Comparison of ENCODE assay signal across 8 cellular contexts in genomic region chr1:145280638-145281036, GRCh38. TPM values are rescaled to one million over a fixed set of nuclear protein-coding genes. Genes with fewer than 3 reads are reported as not detected.
DNase-seq lines count a peak whose midpoint lies in the region; ATAC-seq and TF ChIP-seq lines count a peak whose summit lies in the region.
"Not testable (repeated sequence)": the region's sequence is repeated elsewhere in the genome, so short reads cannot be mapped to it uniquely, and the experiment has no call there.

No MANE protein-coding gene starts in this region.

- peak; percentile 62 to 68 for ATAC-seq in CD4-positive, CD25-positive, alpha-beta regulatory T cell (ENCODE audit: low read depth in 2 of 2)
- peak; percentile 61 for ATAC-seq in GM21447 (IDR thresholded peaks at IDR 0.05; ENCODE audit: unreplicated experiment)
- peak; percentile 60 for ATAC-seq in HG03520 (IDR thresholded peaks at IDR 0.05; ENCODE audit: unreplicated experiment)

- H3K27ac ChIP-seq in CD4-positive, CD25-positive, alpha-beta regulatory T cell (ENCODE audit: insufficient read depth, low read length, poor library complexity, severe bottlenecking), result peak overlapping the region; percentile 70

- H3K4me1 ChIP-seq in CD4-positive, CD25-positive, alpha-beta regulatory T cell (ENCODE audit: control insufficient read depth, insufficient read depth, low read length, poor library complexity, severe bottlenecking), result not testable (repeated sequence)

- peak overlapping the region; percentile 87 for H3K4me3 ChIP-seq in CD4-positive, CD25-positive, alpha-beta regulatory T cell (ENCODE audit: low read depth, low read length)
- not testable (repeated sequence) for H3K4me3 ChIP-seq in lower leg skin (ENCODE audit: low read depth, poor library complexity, severe bottlenecking)

- H3K4me1 Mint-ChIP-seq in CD4-positive, CD25-positive, alpha-beta regulatory T cell, result not testable (repeated sequence)

- H3K9me3 Mint-ChIP-seq in CD4-positive, CD25-positive, alpha-beta regulatory T cell, result not testable (repeated sequence)

- H3K36me3 Mint-ChIP-seq in CD4-positive, CD25-positive, alpha-beta regulatory T cell, result not testable (repeated sequence)

- not testable (repeated sequence) for TF ChIP-seq POLR2A in lower leg skin (IDR thresholded peaks at IDR 0.05)

- DNase-seq in CD4-positive, CD25-positive, alpha-beta regulatory T cell, result peak in 2 of 3 donors; percentile 54 to 77
- peak; percentile 28 for DNase-seq in NCI-H748 treated with DMSO at 0.1 percent for 48 hours (lab: John Stamatoyannopoulos, UW)
- peak; percentile 74 for DNase-seq in activated CD4-positive, alpha-beta T cell treated with anti-CD3 and anti-CD28 coated beads for 48 hours
- DNase-seq in central memory CD4-positive, alpha-beta T cell, result peak; percentile 83
- peak; percentile 32 to 89 for DNase-seq in lower leg skin (ENCODE audit: low spot score in 2 of 2)
- DNase-seq in stimulated activated CD4-positive, alpha-beta T cell treated with anti-CD3 and anti-CD28 coated beads, Interleukin-2, amount 100 ng/mL, for 24 hours, result peak; percentile 56 to 67

- not testable (repeated sequence) for H3K27me3 ChIP-seq in CD4-positive, CD25-positive, alpha-beta regulatory T cell (ENCODE audit: control insufficient read depth, insufficient read depth, low read length)

- peak overlapping the region; percentile 93 to 96 (median 96) for H3K4me3 Mint-ChIP-seq in CD4-positive, CD25-positive, alpha-beta regulatory T cell

- intact Hi-C loops in lower leg skin (cut with DNase I; ENCODE audit: low total_unique reads), result not testable (repeated sequence)

- not testable (repeated sequence) for H3K9me3 ChIP-seq in CD4-positive, CD25-positive, alpha-beta regulatory T cell (ENCODE audit: control insufficient read depth in 2 of 2, low read length in 2 of 2)

- H3K27me3 Mint-ChIP-seq in CD4-positive, CD25-positive, alpha-beta regulatory T cell, result not testable (repeated sequence)

- WGBS in lower leg skin, 2 donors, result 0% methylated on average over 12 to 17 of the region's 24 CpGs

- peak overlapping the region; percentile 96 to 97 (median 97) for H3K27ac Mint-ChIP-seq in CD4-positive, CD25-positive, alpha-beta regulatory T cell

- H3K36me3 ChIP-seq in CD4-positive, CD25-positive, alpha-beta regulatory T cell (ENCODE audit: control insufficient read depth, insufficient read depth, low read length), result not testable (repeated sequence)

- TF ChIP-seq CTCF in lower leg skin (IDR thresholded peaks at IDR 0.05), result not testable (repeated sequence)

RNA-seq across cellular contexts. Expression of gene PPIAL4D, which starts 38.7 kb away (rescaled TPM):
- total RNA-seq in CD4-positive, CD25-positive, alpha-beta regulatory T cell, result not detected
- polyA plus RNA-seq in CD4-positive, CD25-positive, alpha-beta regulatory T cell, result not detected
- under 1 TPM in 1 of 4 donors, not detected in 3; 0.84 TPM for total RNA-seq in lower leg skin

Comparison
In these comparisons a context has a peak if more than half of its experiments do, and no peak if none do; other contexts are left out.
1. DNase-seq: peak in every context shown above with its lines; median percentile 83 in central memory CD4-positive, alpha-beta T cell; 74 in activated CD4-positive, alpha-beta T cell treated with anti-CD3 and anti-CD28 coated beads for 48 hours; 66 in CD4-positive, CD25-positive, alpha-beta regulatory T cell; 62 in stimulated activated CD4-positive, alpha-beta T cell treated with anti-CD3 and anti-CD28 coated beads, Interleukin-2, amount 100 ng/mL, for 24 hours; 60 in lower leg skin; 28 in NCI-H748 treated with DMSO at 0.1 percent for 48 hours.